In the genomic region with DNA sequence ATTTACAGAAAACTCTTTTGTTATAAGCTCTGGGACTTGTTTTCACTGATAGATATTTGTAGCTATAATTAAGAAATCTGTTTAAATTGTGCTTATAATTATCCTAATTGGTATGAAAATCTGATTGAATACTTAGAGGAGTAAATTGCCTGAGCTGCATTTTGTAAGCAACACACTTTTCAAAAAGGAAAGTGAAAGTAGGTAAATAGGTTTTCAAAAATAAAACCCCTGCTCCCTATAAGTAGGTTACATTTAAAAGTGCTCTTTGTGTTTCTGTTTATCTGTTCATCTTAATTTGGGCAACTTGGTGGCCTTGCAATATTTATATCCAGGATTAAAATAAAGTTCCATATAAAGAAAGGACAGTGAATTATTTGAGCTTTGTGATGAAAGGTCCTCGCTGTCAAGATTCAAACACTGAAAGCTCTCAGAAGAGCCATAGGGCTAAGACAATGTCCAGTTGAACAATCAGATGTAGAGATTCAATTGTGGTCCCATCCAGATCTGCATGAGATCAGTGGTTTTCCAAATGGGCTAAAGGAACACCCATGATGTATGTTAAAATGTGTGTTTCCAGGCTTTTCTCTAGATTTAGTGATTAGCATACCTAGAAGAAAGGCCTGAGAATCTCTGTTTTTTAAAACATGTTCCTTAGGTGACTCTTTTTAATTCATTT, we compare ENCODE assay signal across 12 cellular contexts.
DNase-seq lines count a peak whose midpoint lies in the region; ATAC-seq and TF ChIP-seq lines count a peak whose summit lies in the region.
"Had no signal": no experiment of that assay in that cellular context is flagged by ENCODE, and none has a peak within 500 bp of the region (broad histone marks: within the 10 kb centered on the region; RNA-seq: fewer than 3 reads in every experiment).

No MANE protein-coding gene starts in this region.

- intact Hi-C loops in activated CD8-positive, alpha-beta T cell treated with anti-CD3 and anti-CD28 coated beads for 36 hours (cut with micrococcal nuclease), result no loop called here

- no peak for ATAC-seq in activated CD8-positive, alpha-beta T cell treated with anti-CD3 and anti-CD28 coated beads, Interleukin-2, amount 10 ng/mL, durations not matched to agents 7 days and 5 days
- no peak for ATAC-seq in activated CD8-positive, alpha-beta T cell treated with anti-CD3 and anti-CD28 coated beads for 36 hours
- ATAC-seq in GM21381 (IDR thresholded peaks at IDR 0.05; ENCODE audit: unreplicated experiment) (peak; percentile 63), HG03457 (IDR thresholded peaks at IDR 0.05; ENCODE audit: unreplicated experiment) (no peak)
- no peak for ATAC-seq in naive thymus-derived CD8-positive, alpha-beta T cell

- CTCF ChIA-PET in activated CD8-positive, alpha-beta T cell treated with anti-CD3 and anti-CD28 coated beads, Interleukin-2, amount 10 ng/mL, durations not matched to agents 7 days and 5 days (lab: Charles Lee), result no interaction called here
- CTCF ChIA-PET in activated CD8-positive, alpha-beta T cell treated with anti-CD3 and anti-CD28 coated beads for 36 hours (lab: Charles Lee), result no interaction called here

- H3K27ac Mint-ChIP-seq in activated CD8-positive, alpha-beta T cell treated with anti-CD3 and anti-CD28 coated beads, Interleukin-2, amount 10 ng/mL, durations not matched to agents 7 days and 5 days, result no peak overlapping the region
- H3K27ac Mint-ChIP-seq in activated CD8-positive, alpha-beta T cell treated with anti-CD3 and anti-CD28 coated beads for 36 hours, result no peak overlapping the region
- no peak overlapping the region for H3K27ac Mint-ChIP-seq in naive thymus-derived CD8-positive, alpha-beta T cell
- H3K27ac Mint-ChIP-seq: HFFc6 had no signal

- H3K36me3 Mint-ChIP-seq in activated CD8-positive, alpha-beta T cell treated with anti-CD3 and anti-CD28 coated beads, Interleukin-2, amount 10 ng/mL, durations not matched to agents 7 days and 5 days (ENCODE audit: low read depth), result no peaks in the 10 kb centered on the region
- H3K36me3 Mint-ChIP-seq in activated CD8-positive, alpha-beta T cell treated with anti-CD3 and anti-CD28 coated beads for 36 hours (ENCODE audit: low read depth), result no peaks in the 10 kb centered on the region
- H3K36me3 Mint-ChIP-seq in naive thymus-derived CD8-positive, alpha-beta T cell, result no peaks in the 10 kb centered on the region

- H3K4me1 Mint-ChIP-seq in activated CD8-positive, alpha-beta T cell treated with anti-CD3 and anti-CD28 coated beads, Interleukin-2, amount 10 ng/mL, durations not matched to agents 7 days and 5 days (ENCODE audit: low read depth), result no peaks in the 10 kb centered on the region
- peaks cover 7% of the 10 kb centered on the region for H3K4me1 Mint-ChIP-seq in activated CD8-positive, alpha-beta T cell treated with anti-CD3 and anti-CD28 coated beads for 36 hours (ENCODE audit: low read depth)
- H3K4me1 Mint-ChIP-seq in naive thymus-derived CD8-positive, alpha-beta T cell, result peaks cover 2 to 7% (median 4%) of the 10 kb centered on the region in 4 donors

- H3K4me3 Mint-ChIP-seq in activated CD8-positive, alpha-beta T cell treated with anti-CD3 and anti-CD28 coated beads, Interleukin-2, amount 10 ng/mL, durations not matched to agents 7 days and 5 days, result peak overlapping the region; percentile 39
- no peak overlapping the region for H3K4me3 Mint-ChIP-seq in activated CD8-positive, alpha-beta T cell treated with anti-CD3 and anti-CD28 coated beads for 36 hours
- peak overlapping the region in 9 of 10 donors; percentile 11 to 53 (median 34) for H3K4me3 Mint-ChIP-seq in naive thymus-derived CD8-positive, alpha-beta T cell
- H3K4me3 Mint-ChIP-seq: HFFc6 had no signal

- no peak for DNase-seq in activated CD8-positive, alpha-beta T cell treated with anti-CD3 and anti-CD28 coated beads, Interleukin-2, amount 10 ng/mL, durations not matched to agents 7 days and 5 days
- DNase-seq in activated CD8-positive, alpha-beta T cell treated with anti-CD3 and anti-CD28 coated beads for 36 hours, result no peak
- peak; percentile 7 for DNase-seq in HT1080 (ENCODE audit: low read depth)
- DNase-seq in naive thymus-derived CD8-positive, alpha-beta T cell, result no peak
- DNase-seq in hippocampal formation (lab: John Stamatoyannopoulos, UW), result no peak
- no peak for DNase-seq in NCI-H1930 (lab: John Stamatoyannopoulos, UW)
- DNase-seq: HFFc6, mesendoderm, NCI-H1092, NCI-H524 treated with DMSO at 0.1 percent for 48 hours had no signal

- POLR2A ChIA-PET in activated CD8-positive, alpha-beta T cell treated with anti-CD3 and anti-CD28 coated beads, Interleukin-2, amount 10 ng/mL, durations not matched to agents 7 days and 5 days (lab: Charles Lee), result no interaction called here
- POLR2A ChIA-PET in activated CD8-positive, alpha-beta T cell treated with anti-CD3 and anti-CD28 coated beads for 36 hours (lab: Charles Lee), result interaction anchor here (0.6 kb wide), 1 partner anchor 1315 kb away, joined by 3 read pairs; no protein-coding TSS in a partner anchor
- POLR2A ChIA-PET in naive thymus-derived CD8-positive, alpha-beta T cell (lab: Charles Lee), result no interaction called here

- no peaks in the 10 kb centered on the region for H3K27me3 Mint-ChIP-seq in activated CD8-positive, alpha-beta T cell treated with anti-CD3 and anti-CD28 coated beads, Interleukin-2, amount 10 ng/mL, durations not matched to agents 7 days and 5 days (ENCODE audit: low read depth)
- H3K27me3 Mint-ChIP-seq in activated CD8-positive, alpha-beta T cell treated with anti-CD3 and anti-CD28 coated beads for 36 hours, result no peaks in the 10 kb centered on the region
- H3K27me3 Mint-ChIP-seq in naive thymus-derived CD8-positive, alpha-beta T cell, result peaks cover 0 to 8% (median 2%) of the 10 kb centered on the region in 5 donors

- TF ChIP-seq CTCF in activated CD8-positive, alpha-beta T cell treated with anti-CD3 and anti-CD28 coated beads for 36 hours (IDR thresholded peaks at IDR 0.05), result no peak

- no peaks in the 10 kb centered on the region for H3K9me3 Mint-ChIP-seq in activated CD8-positive, alpha-beta T cell treated with anti-CD3 and anti-CD28 coated beads, Interleukin-2, amount 10 ng/mL, durations not matched to agents 7 days and 5 days (ENCODE audit: insufficient read depth)
- no peaks in the 10 kb centered on the region for H3K9me3 Mint-ChIP-seq in activated CD8-positive, alpha-beta T cell treated with anti-CD3 and anti-CD28 coated beads for 36 hours
- H3K9me3 Mint-ChIP-seq in naive thymus-derived CD8-positive, alpha-beta T cell, result peaks cover 0 to 4% (median 0%) of the 10 kb centered on the region in 9 donors
